17 cellular contexts compared by ENCODE assay signal in genomic region chr14:93230539-93230938, GRCh38. TPM values are rescaled to one million over a fixed set of nuclear protein-coding genes. Genes with fewer than 3 reads are reported as not detected.
DNase-seq lines count a peak whose midpoint lies in the region; ATAC-seq and TF ChIP-seq lines count a peak whose summit lies in the region.
"Had no signal": no experiment of that assay in that cellular context is flagged by ENCODE, and none has a peak within 500 bp of the region (broad histone marks: within the 10 kb centered on the region; RNA-seq: fewer than 3 reads in every experiment).

No MANE protein-coding gene starts in this region.

- no peak for TF ChIP-seq CTCF in SK-N-SH (IDR thresholded peaks at IDR 0.05)
- TF ChIP-seq CTCF in Caco-2 (IDR thresholded peaks at IDR 0.05; ENCODE audit: insufficient read depth in 1 of 2, low read depth in 1 of 2, low read length in 1 of 2, severe bottlenecking in 1 of 2, unreplicated experiment in 1 of 2) = no peak
- no peak for TF ChIP-seq CTCF in neural progenitor cell (IDR thresholded peaks at IDR 0.05)
- TF ChIP-seq CTCF in mesothelial cell of epicardium (IDR thresholded peaks at IDR 0.05; ENCODE audit: unreplicated experiment) = no peak

- no peak overlapping the region; a peak in 1 of 4 replicates for H3K27ac ChIP-seq in SK-N-SH (ENCODE audit: low read depth in 2 of 2, low read length in 1 of 2)
- H3K27ac ChIP-seq in neural progenitor cell = no peak overlapping the region
- H3K27ac ChIP-seq: adrenal gland, gastrocnemius medialis, lower lobe of right lung, right atrium auricular region, thyroid gland, WERI-Rb-1 had no signal

- DNase-seq in SK-N-SH (no peak), Caco-2 (no peak), neural progenitor cell (ENCODE audit: low spot score) (no peak), ecto neural progenitor cell (ENCODE audit: low spot score) (no peak), mesothelial cell of epicardium (ENCODE audit: low spot score in 2 of 2, unreplicated experiment in 2 of 2) (no peak)
- DNase-seq in activated T-helper 2 cell treated with anti-CD3 and anti-CD28 coated beads, Interferon-gamma antibody, Interleukin-2, Interleukin-4, amounts not matched to agents 10 μg/mL and 5 μg/mL and 100 μg/mL, durations not matched to agents 14 hours and 24 hours and 36 hours (ENCODE audit: low spot score) = no peak
- no peak for DNase-seq in stimulated activated CD4-positive, alpha-beta T cell treated with anti-CD3 and anti-CD28 coated beads, Interleukin-2, amount 100 ng/mL, for 48 hours
- DNase-seq: gastrocnemius medialis; lower lobe of right lung; stimulated activated CD4-positive, alpha-beta T cell treated with anti-CD3 and anti-CD28 coated beads, Interleukin-2, amount 100 ng/mL, for 24 hours; thyroid gland; WERI-Rb-1 had no signal

- H3K4me1 ChIP-seq in SK-N-SH (ENCODE audit: control insufficient read depth in 1 of 2, insufficient read depth in 2 of 2, low read depth in 1 of 2, low read length in 1 of 2) (peaks cover 0 to 12% of the 10 kb centered on the region in 2 experiments; a peak in 1 of 4 replicates), Caco-2 (no peaks in the 10 kb centered on the region), neural progenitor cell (no peaks in the 10 kb centered on the region)
- H3K4me1 ChIP-seq: adrenal gland, gastrocnemius medialis, HAP-1, lower lobe of right lung had no signal

- no peaks in the 10 kb centered on the region for H3K27me3 Mint-ChIP-seq in Caco-2 (ENCODE audit: insufficient read depth, unreplicated experiment)
- peaks cover 15% of the 10 kb centered on the region for H3K27me3 Mint-ChIP-seq in activated T-helper 2 cell treated with anti-CD3 and anti-CD28 coated beads, Interferon-gamma antibody, Interleukin-2, Interleukin-4, amounts not matched to agents 10 μg/mL and 5 μg/mL and 100 μg/mL, durations not matched to agents 14 hours and 24 hours and 36 hours (ENCODE audit: low read depth)
- H3K27me3 Mint-ChIP-seq in neural progenitor cell (ENCODE audit: insufficient read depth, low read depth) = no peaks in the 10 kb centered on the region
- H3K27me3 Mint-ChIP-seq in mesothelial cell of epicardium (ENCODE audit: low read depth) = peaks cover 3% of the 10 kb centered on the region

- H4K20me1 ChIP-seq in SK-N-SH (ENCODE audit: insufficient read depth) (no peaks in the 10 kb centered on the region), neural progenitor cell (ENCODE audit: low read depth) (no peaks in the 10 kb centered on the region)

- peak overlapping the region; percentile 47 for H3K27ac Mint-ChIP-seq in Caco-2 (ENCODE audit: unreplicated experiment)
- no peak overlapping the region for H3K27ac Mint-ChIP-seq in activated T-helper 2 cell treated with anti-CD3 and anti-CD28 coated beads, Interferon-gamma antibody, Interleukin-2, Interleukin-4, amounts not matched to agents 10 μg/mL and 5 μg/mL and 100 μg/mL, durations not matched to agents 14 hours and 24 hours and 36 hours
- H3K27ac Mint-ChIP-seq in neural progenitor cell = peak overlapping the region; percentile 30
- H3K27ac Mint-ChIP-seq in mesothelial cell of epicardium = no peak overlapping the region

- H3K79me2 ChIP-seq in SK-N-SH (ENCODE audit: insufficient read depth) (no peaks in the 10 kb centered on the region), neural progenitor cell (ENCODE audit: low read depth) (no peaks in the 10 kb centered on the region)

- ATAC-seq in SK-N-SH treated with all-trans-retinoic acid at 6 μM for 48 hours = no peak
- ATAC-seq: gastrocnemius medialis, GM12878 had no signal

- H3K4me1 Mint-ChIP-seq in Caco-2 (ENCODE audit: low read depth, unreplicated experiment) = no peaks in the 10 kb centered on the region
- H3K4me1 Mint-ChIP-seq in activated T-helper 2 cell treated with anti-CD3 and anti-CD28 coated beads, Interferon-gamma antibody, Interleukin-2, Interleukin-4, amounts not matched to agents 10 μg/mL and 5 μg/mL and 100 μg/mL, durations not matched to agents 14 hours and 24 hours and 36 hours (ENCODE audit: low read depth) = peaks cover 8% of the 10 kb centered on the region
- H3K4me1 Mint-ChIP-seq in neural progenitor cell = peaks cover 3% of the 10 kb centered on the region
- H3K4me1 Mint-ChIP-seq in mesothelial cell of epicardium = no peaks in the 10 kb centered on the region

- H3K9me2 ChIP-seq in SK-N-SH = no peaks in the 10 kb centered on the region

- H3K9me3 ChIP-seq in SK-N-SH (no peaks in the 10 kb centered on the region), Caco-2 (no peaks in the 10 kb centered on the region), neural progenitor cell (ENCODE audit: low read depth) (no peaks in the 10 kb centered on the region)
- H3K9me3 ChIP-seq: adrenal gland, gastrocnemius medialis, HAP-1, lower lobe of right lung, right atrium auricular region, thyroid gland had no signal

- peak overlapping the region; percentile 90 for H3K4me2 ChIP-seq in SK-N-SH
- no peak overlapping the region for H3K4me2 ChIP-seq in neural progenitor cell

- H3K36me3 Mint-ChIP-seq in Caco-2 (ENCODE audit: insufficient read depth, unreplicated experiment) (peaks cover 7% of the 10 kb centered on the region), neural progenitor cell (peaks cover 16% of the 10 kb centered on the region), mesothelial cell of epicardium (peaks cover 21% of the 10 kb centered on the region)
- H3K36me3 Mint-ChIP-seq in activated T-helper 2 cell treated with anti-CD3 and anti-CD28 coated beads, Interferon-gamma antibody, Interleukin-2, Interleukin-4, amounts not matched to agents 10 μg/mL and 5 μg/mL and 100 μg/mL, durations not matched to agents 14 hours and 24 hours and 36 hours (ENCODE audit: low read depth) = peaks cover 24% of the 10 kb centered on the region

- H3K27me3 ChIP-seq in SK-N-SH (ENCODE audit: insufficient read depth) (no peaks in the 10 kb centered on the region), Caco-2 (replicated peaks; ENCODE audit: control insufficient read depth, insufficient read depth, low read length) (no peaks in the 10 kb centered on the region), neural progenitor cell (no peaks in the 10 kb centered on the region)
- H3K27me3 ChIP-seq: adrenal gland, gastrocnemius medialis, right atrium auricular region, thyroid gland had no signal

- no peaks in the 10 kb centered on the region for H3K9me3 Mint-ChIP-seq in Caco-2 (ENCODE audit: unreplicated experiment)
- H3K9me3 Mint-ChIP-seq in activated T-helper 2 cell treated with anti-CD3 and anti-CD28 coated beads, Interferon-gamma antibody, Interleukin-2, Interleukin-4, amounts not matched to agents 10 μg/mL and 5 μg/mL and 100 μg/mL, durations not matched to agents 14 hours and 24 hours and 36 hours = no peaks in the 10 kb centered on the region
- H3K9me3 Mint-ChIP-seq in neural progenitor cell = no peaks in the 10 kb centered on the region
- H3K9me3 Mint-ChIP-seq in mesothelial cell of epicardium = no peaks in the 10 kb centered on the region

- no peak for TF ChIP-seq RAD21 in SK-N-SH (IDR thresholded peaks at IDR 0.05; ENCODE audit: low read length)

- H3K9ac ChIP-seq in SK-N-SH (no peak overlapping the region), neural progenitor cell (no peak overlapping the region)

- H3F3A ChIP-seq in SK-N-SH (replicated peaks; ENCODE audit: insufficient read depth) (no peaks in the 10 kb centered on the region), neural progenitor cell (ENCODE audit: low read depth) (no peaks in the 10 kb centered on the region)

- BruUV-seq in Caco-2 (replicated peaks; lab: Mats Ljungman, UMichigan) = no TSS peak

- WGBS in SK-N-SH (ENCODE audit: low lambda C conversion rate) = 93% methylated on average over 16 of the region's 16 CpGs

- TF ChIP-seq EP300 in SK-N-SH (IDR thresholded peaks at IDR 0.05; ENCODE audit: borderline replicate concordance in 1 of 2, low read depth in 1 of 2, low read length in 1 of 2) = no peak

- H3K36me3 ChIP-seq in SK-N-SH (replicated peaks in 1 of 2; ENCODE audit: control insufficient read depth in 1 of 2, insufficient read depth in 2 of 2, low read length in 1 of 2) = peaks cover 17 to 26% of the 10 kb centered on the region in 2 experiments
- no peaks in the 10 kb centered on the region for H3K36me3 ChIP-seq in Caco-2 (ENCODE audit: control insufficient read depth, insufficient read depth, low read length)
- no peaks in the 10 kb centered on the region for H3K36me3 ChIP-seq in neural progenitor cell

- CTCF ChIA-PET in SK-N-SH (lab: Yijun Ruan, JAX) (interaction anchor here (1.1 to 2.7 kb wide), 7 partner anchors 9 to 388 kb away, joined by 3 to 12 read pairs (median 5); partner anchors contain the start of genes GON7 and UBR7), Caco-2 (lab: Charles Lee) (no interaction called here)

- POLR2A ChIA-PET in SK-N-SH (lab: Yijun Ruan, JAX) (no interaction called here), Caco-2 (lab: Charles Lee) (no interaction called here)

- H2AFZ ChIP-seq in SK-N-SH (ENCODE audit: low read depth) = peak overlapping the region; percentile 96; the same call in 1 of the 2 replicates
- H2AFZ ChIP-seq in neural progenitor cell (replicated peaks) = no peak overlapping the region

- intact Hi-C loops in Caco-2 (cut with micrococcal nuclease; ENCODE audit: unreplicated experiment) = no loop called here
- intact Hi-C loops in activated T-helper 2 cell treated with anti-CD3 and anti-CD28 coated beads, Interferon-gamma antibody, Interleukin-2, Interleukin-4, amounts not matched to agents 10 μg/mL and 5 μg/mL and 100 μg/mL, durations not matched to agents 14 hours and 24 hours and 36 hours (cut with micrococcal nuclease) = no loop called here

- H3K4me3 ChIP-seq in SK-N-SH (ENCODE audit: low read depth in 2 of 2, low read length in 1 of 2) (peak overlapping the region in 1 of 2 experiments; percentile 57; a peak in 1 of 4 replicates), Caco-2 (ENCODE audit: low read depth, low read length) (no peak overlapping the region; the same call in 1 of the 2 replicates), neural progenitor cell (no peak overlapping the region)
- H3K4me3 ChIP-seq: GM12878, HAP-1, thyroid gland had no signal

- H3K4me3 Mint-ChIP-seq in Caco-2 (ENCODE audit: unreplicated experiment) (peak overlapping the region; percentile 73), neural progenitor cell (no peak overlapping the region), mesothelial cell of epicardium (no peak overlapping the region)
- peak overlapping the region; percentile 64 for H3K4me3 Mint-ChIP-seq in activated T-helper 2 cell treated with anti-CD3 and anti-CD28 coated beads, Interferon-gamma antibody, Interleukin-2, Interleukin-4, amounts not matched to agents 10 μg/mL and 5 μg/mL and 100 μg/mL, durations not matched to agents 14 hours and 24 hours and 36 hours (ENCODE audit: low read depth)

RNA-seq across cellular contexts. Expression of gene UBR7, which starts 23.5 kb away (rescaled TPM):
- 28.2 and 29.7 TPM in 2 replicates for polyA plus RNA-seq in SK-N-SH (2012; rRNA removed)
- 31.7 and 34.3 TPM in 2 replicates for polyA plus RNA-seq in SK-N-SH (2012; cell fraction: cytosol; rRNA removed)
- 13.7 and 18.4 TPM in 2 replicates for polyA plus RNA-seq in SK-N-SH (2012; cell fraction: nucleus; rRNA removed)
- total RNA-seq in Caco-2 (2022) (14.3 and 19.6 TPM in 2 replicates), neural progenitor cell (ENCODE audit: low replicate concordance) (47.6 and 55.7 TPM in 2 replicates), mesothelial cell of epicardium (13.1 to 13.9 TPM (median 13.8 TPM) in 3 replicates)
- 30.9 and 32.9 TPM in 2 replicates for total RNA-seq in activated T-helper 2 cell treated with anti-CD3 and anti-CD28 coated beads, Interferon-gamma antibody, Interleukin-2, Interleukin-4, amounts not matched to agents 10 μg/mL and 5 μg/mL and 100 μg/mL, durations not matched to agents 14 hours and 24 hours and 36 hours

RNA-seq across cellular contexts. Expression of gene GON7, which starts 23.7 kb away (rescaled TPM):
- polyA plus RNA-seq in SK-N-SH (2012; rRNA removed) = 14.8 and 16.5 TPM in 2 replicates
- 25.5 and 26.5 TPM in 2 replicates for polyA plus RNA-seq in SK-N-SH (2012; cell fraction: cytosol; rRNA removed)
- 3.4 and 4.5 TPM in 2 replicates for polyA plus RNA-seq in SK-N-SH (2012; cell fraction: nucleus; rRNA removed)
- total RNA-seq in Caco-2 (2022) (7.7 and 10.8 TPM in 2 replicates), neural progenitor cell (ENCODE audit: low replicate concordance) (11.2 and 24.6 TPM in 2 replicates), mesothelial cell of epicardium (5.0 to 5.6 TPM (median 5.3 TPM) in 3 replicates)
- total RNA-seq in activated T-helper 2 cell treated with anti-CD3 and anti-CD28 coated beads, Interferon-gamma antibody, Interleukin-2, Interleukin-4, amounts not matched to agents 10 μg/mL and 5 μg/mL and 100 μg/mL, durations not matched to agents 14 hours and 24 hours and 36 hours = 13.4 and 15.2 TPM in 2 replicates

RNA-seq across cellular contexts. Expression of gene LYSET, which starts 45.4 kb away (rescaled TPM):
- 17.7 and 18.5 TPM in 2 replicates for polyA plus RNA-seq in SK-N-SH (2012; rRNA removed)
- polyA plus RNA-seq in SK-N-SH (2012; cell fraction: cytosol; rRNA removed) = 24.5 and 27.0 TPM in 2 replicates
- polyA plus RNA-seq in SK-N-SH (2012; cell fraction: nucleus; rRNA removed) = 3.8 and 10.2 TPM in 2 replicates
- 17.3 and 17.4 TPM in 2 replicates for total RNA-seq in Caco-2 (2022)
- total RNA-seq in activated T-helper 2 cell treated with anti-CD3 and anti-CD28 coated beads, Interferon-gamma antibody, Interleukin-2, Interleukin-4, amounts not matched to agents 10 μg/mL and 5 μg/mL and 100 μg/mL, durations not matched to agents 14 hours and 24 hours and 36 hours = 12.2 and 13.4 TPM in 2 replicates
- 16.1 and 17.2 TPM in 2 replicates for total RNA-seq in neural progenitor cell (ENCODE audit: low replicate concordance)
- total RNA-seq in mesothelial cell of epicardium = 13.7 to 17.4 TPM (median 14.7 TPM) in 3 replicates

RNA-seq across cellular contexts. Expression of gene MOAP1, which starts 45.8 kb away (rescaled TPM):
- 25.0 and 42.0 TPM in 2 replicates for polyA plus RNA-seq in SK-N-SH (2012; rRNA removed)
- 37.2 and 39.5 TPM in 2 replicates for polyA plus RNA-seq in SK-N-SH (2012; cell fraction: cytosol; rRNA removed)
- polyA plus RNA-seq in SK-N-SH (2012; cell fraction: nucleus; rRNA removed) = 22.8 and 43.6 TPM in 2 replicates
- total RNA-seq in Caco-2 (2022) (11.5 and 12.2 TPM in 2 replicates), neural progenitor cell (ENCODE audit: low replicate concordance) (26.9 and 34.6 TPM in 2 replicates), mesothelial cell of epicardium (25.2 to 26.6 TPM (median 26.1 TPM) in 3 replicates)
- 17.8 and 18.7 TPM in 2 replicates for total RNA-seq in activated T-helper 2 cell treated with anti-CD3 and anti-CD28 coated beads, Interferon-gamma antibody, Interleukin-2, Interleukin-4, amounts not matched to agents 10 μg/mL and 5 μg/mL and 100 μg/mL, durations not matched to agents 14 hours and 24 hours and 36 hours

Comparison
In these comparisons a context has a peak if more than half of its experiments do, and no peak if none do; other contexts are left out.
1. H3K27ac Mint-ChIP-seq: peak in Caco-2 (single experiment) and neural progenitor cell (single experiment); none in activated T-helper 2 cell treated with anti-CD3 and anti-CD28 coated beads, Interferon-gamma antibody, Interleukin-2, Interleukin-4, amounts not matched to agents 10 μg/mL and 5 μg/mL and 100 μg/mL, durations not matched to agents 14 hours and 24 hours and 36 hours (single experiment) and mesothelial cell of epicardium (single experiment).
2. H3K4me3 Mint-ChIP-seq: peak in Caco-2 (single experiment) and activated T-helper 2 cell treated with anti-CD3 and anti-CD28 coated beads, Interferon-gamma antibody, Interleukin-2, Interleukin-4, amounts not matched to agents 10 μg/mL and 5 μg/mL and 100 μg/mL, durations not matched to agents 14 hours and 24 hours and 36 hours (single experiment); none in neural progenitor cell (single experiment) and mesothelial cell of epicardium (single experiment).